ENCODE assay signal across 34 cellular contexts in genomic region chr3:60779637-60780036, GRCh38.
"Had no signal": no experiment of that assay in that cellular context is flagged by ENCODE, and none has a peak within 500 bp of the region (broad histone marks: within the 10 kb centered on the region; RNA-seq: fewer than 3 reads in every experiment).

No MANE protein-coding gene starts in this region.

- DNase-seq: activated effector memory CD4-positive, alpha-beta T cell treated with anti-CD3 and anti-CD28 coated beads, Interleukin-2, amount 50 U/mL, for 16 hours; activated effector memory CD4-positive, alpha-beta T cell treated with Interleukin-2 at 50 U/mL for 16 hours; activated gamma-delta T cell; activated gamma-delta T cell treated with Interleukin-2 at 50 U/mL for 16 hours; activated naive CD4-positive, alpha-beta T cell; activated naive CD4-positive, alpha-beta T cell treated with anti-CD3 and anti-CD28 coated beads for 36 hours; activated naive CD4-positive, alpha-beta T cell treated with anti-CD3 and anti-CD28 coated beads, Interleukin-2, amount 10 ng/mL, durations not matched to agents 7 days and 5 days; activated naive CD4-positive, alpha-beta T cell treated with anti-CD3 and anti-CD28 coated beads, Interleukin-2, amount 50 U/mL, for 16 hours; activated naive CD4-positive, alpha-beta T cell treated with Interleukin-2 at 50 U/mL for 16 hours; activated naive CD8-positive, alpha-beta T cell treated with anti-CD3 and anti-CD28 coated beads for 36 hours; activated naive CD8-positive, alpha-beta T cell treated with anti-CD3 and anti-CD28 coated beads, Interleukin-2, amount 10 ng/mL, durations not matched to agents 7 days and 5 days; activated naive CD8-positive, alpha-beta T cell treated with anti-CD3 and anti-CD28 coated beads, Interleukin-2, amount 50 U/mL, for 24 hours; activated T-cell treated with anti-CD3 and anti-CD28 coated beads, Interleukin-2, amount 50 U/mL, for 1 hour; activated T-cell treated with anti-CD3 and anti-CD28 coated beads, Interleukin-2, amount 50 U/mL, for 24 hours; activated T-cell treated with anti-CD3 and anti-CD28 coated beads, Interleukin-2, amount 50 U/mL, for 4 hours; activated T-cell treated with anti-CD3 and anti-CD28 coated beads, Interleukin-2, amount 50 U/mL, for 48 hours; activated T-cell treated with anti-CD3 and anti-CD28 coated beads, Interleukin-2, amount 50 U/mL, for 72 hours; adrenal gland; amniotic stem cell; amygdala; anterior cingulate cortex; aorta; body of pancreas; brain microvascular endothelial cell; caudate nucleus; central memory CD4-positive, alpha-beta T cell; cerebellar nuclear complex had no signal

- H3K27ac ChIP-seq: adrenal gland, ascending aorta, body of pancreas, brain microvascular endothelial cell, breast epithelium, cardiac muscle cell had no signal

- H3K36me3 ChIP-seq: adrenal gland, ascending aorta, brain microvascular endothelial cell, breast epithelium, cardiac muscle cell had no signal

- H3K9me3 ChIP-seq: adrenal gland had no signal

- ATAC-seq: activated naive CD4-positive, alpha-beta T cell treated with anti-CD3 and anti-CD28 coated beads, Interleukin-2, amount 50 U/mL, for 72 hours; activated naive CD8-positive, alpha-beta T cell treated with anti-CD3 and anti-CD28 coated beads, Interleukin-2, amount 50 U/mL, for 24 hours; activated T-cell treated with anti-CD3 and anti-CD28 coated beads, Interleukin-2, amount 50 U/mL, for 4 hours; activated T-cell treated with anti-CD3 and anti-CD28 coated beads, Interleukin-2, amount 50 U/mL, for 72 hours; activated T-helper 17 cell treated with anti-CD3 and anti-CD28 coated beads, Interleukin-2, amount 50 U/mL, for 72 hours; body of pancreas had no signal

- FAIRE-seq: astrocyte, bronchial epithelial cell had no signal

- H3K27me3 ChIP-seq: adrenal gland, ascending aorta, body of pancreas, brain microvascular endothelial cell, breast epithelium, cardiac muscle cell had no signal

- H3K4me3 ChIP-seq: adrenal gland, ascending aorta, body of pancreas, breast epithelium, cardiac muscle cell had no signal

- H3K4me1 ChIP-seq: adrenal gland, ascending aorta, body of pancreas, breast epithelium had no signal
